1 cellular context compared by ENCODE assay signal in the genomic region with DNA sequence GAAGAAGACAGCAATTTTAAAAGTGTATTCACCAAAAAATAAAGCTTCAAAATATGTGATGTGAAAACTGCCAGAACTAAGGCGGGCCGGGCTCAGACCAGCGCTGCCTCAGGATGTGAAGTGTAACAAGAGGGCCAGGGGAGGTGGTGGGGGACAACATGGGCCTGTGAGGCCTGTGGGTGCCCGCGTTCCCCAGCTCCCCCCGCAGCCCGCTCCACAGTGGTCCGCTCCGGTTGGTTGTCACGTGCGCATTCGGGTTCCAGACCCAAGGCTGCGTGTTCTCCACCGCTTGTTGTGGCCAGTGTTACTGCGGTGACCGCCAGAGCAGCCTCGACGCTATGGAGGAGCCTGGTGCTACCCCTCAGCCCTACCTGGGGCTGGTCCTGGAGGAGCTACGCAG. TPM values are rescaled to one million over a fixed set of nuclear protein-coding genes. Genes with fewer than 3 reads are reported as not detected.
"Had no signal": no experiment of that assay in that cellular context is flagged by ENCODE, and none has a peak within 500 bp of the region (broad histone marks: within the 10 kb centered on the region; RNA-seq: fewer than 3 reads in every experiment).

A gene with protein sequence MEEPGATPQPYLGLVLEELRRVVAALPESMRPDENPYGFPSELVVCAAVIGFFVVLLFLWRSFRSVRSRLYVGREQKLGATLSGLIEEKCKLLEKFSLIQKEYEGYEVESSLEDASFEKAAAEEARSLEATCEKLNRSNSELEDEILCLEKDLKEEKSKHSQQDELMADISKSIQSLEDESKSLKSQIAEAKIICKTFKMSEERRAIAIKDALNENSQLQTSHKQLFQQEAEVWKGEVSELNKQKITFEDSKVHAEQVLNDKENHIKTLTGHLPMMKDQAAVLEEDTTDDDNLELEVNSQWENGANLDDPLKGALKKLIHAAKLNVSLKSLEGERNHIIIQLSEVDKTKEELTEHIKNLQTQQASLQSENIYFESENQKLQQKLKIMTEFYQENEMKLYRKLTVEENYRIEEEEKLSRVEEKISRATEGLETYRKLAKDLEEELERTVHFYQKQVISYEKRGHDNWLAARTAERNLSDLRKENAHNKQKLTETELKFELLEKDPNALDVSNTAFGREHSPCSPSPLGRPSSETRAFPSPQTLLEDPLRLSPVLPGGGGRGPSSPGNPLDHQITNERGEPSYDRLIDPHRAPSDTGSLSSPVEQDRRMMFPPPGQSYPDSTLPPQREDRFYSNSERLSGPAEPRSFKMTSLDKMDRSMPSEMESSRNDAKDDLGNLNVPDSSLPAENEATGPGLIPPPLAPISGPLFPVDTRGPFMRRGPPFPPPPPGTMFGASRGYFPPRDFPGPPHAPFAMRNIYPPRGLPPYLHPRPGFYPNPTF (plus strand): TSS at position 301 of the 400 bp plus-strand sequence. CDS start 38 bp downstream, at position 339.

RNA-seq across cellular contexts. Expression of the gene that starts here (rescaled TPM):
- total RNA-seq: LHCN-M2 had no signal
